Comparison of ENCODE assay signal across 9 cellular contexts in genomic region chr6:143414769-143415168, GRCh38.
"Had no signal": no experiment of that assay in that cellular context is flagged by ENCODE, and none has a peak within 500 bp of the region (broad histone marks: within the 10 kb centered on the region; RNA-seq: fewer than 3 reads in every experiment).

No MANE protein-coding gene starts in this region.

- H3K9me3 Mint-ChIP-seq: GM23338, H9, HFFc6 had no signal

- H3K9me3 ChIP-seq: HAP-1 had no signal

- H3K4me3 ChIP-seq: GM23248, GM23338, HAP-1 had no signal

- H3K4me1 Mint-ChIP-seq: GM23338 had no signal

- H3K27ac Mint-ChIP-seq: GM23338, H9, HFFc6 had no signal

- H3K9ac ChIP-seq: GM23248 had no signal

- ATAC-seq: GM23338, HCT116 had no signal

- DNase-seq: GM23248, GOT3, H7, H9, HCEC 1CT, HFFc6 had no signal

- H3K36me3 ChIP-seq: HAP-1 had no signal

- H3K4me3 Mint-ChIP-seq: GM23338, H9, HFFc6 had no signal

- H3K27ac ChIP-seq: GM23248 had no signal
